8 cellular contexts compared by ENCODE assay signal in the genomic region with DNA sequence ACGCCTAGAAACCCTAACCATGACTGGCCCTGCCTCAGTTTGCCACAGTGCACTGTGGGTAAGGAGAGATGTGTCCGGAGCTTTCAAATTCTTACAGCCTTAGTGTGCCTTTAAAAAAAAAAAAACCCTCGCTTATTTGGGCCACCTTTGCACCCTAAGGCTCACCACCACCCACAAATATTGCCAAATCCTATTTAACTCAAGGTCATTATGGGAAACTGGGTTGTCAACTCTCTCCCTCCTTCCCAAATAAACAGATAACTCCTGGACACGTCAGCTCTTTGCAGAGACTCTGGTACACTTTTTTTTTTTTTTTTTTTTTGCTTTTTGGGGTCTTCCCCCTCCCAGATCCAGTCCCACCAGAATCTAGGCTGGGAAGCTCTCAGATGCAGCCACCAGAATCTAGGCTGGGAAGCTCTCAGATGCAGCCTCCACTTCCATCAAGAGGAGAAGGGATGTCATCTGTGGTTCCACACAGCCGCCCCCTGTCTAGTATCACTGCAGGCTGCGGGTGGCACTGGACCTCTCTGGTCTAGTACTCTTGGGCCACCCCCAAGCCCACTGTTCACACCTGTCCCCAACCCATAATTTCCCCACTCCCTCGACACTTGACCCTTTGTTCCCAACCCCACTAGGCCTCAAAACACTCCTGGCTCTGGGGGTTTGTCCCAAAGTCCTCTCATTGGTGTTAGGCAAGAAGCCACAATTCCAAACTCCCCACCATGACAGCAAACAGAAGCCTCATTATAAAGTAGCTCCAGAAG. TPM values are rescaled to one million over a fixed set of nuclear protein-coding genes. Genes with fewer than 3 reads are reported as not detected.
DNase-seq lines count a peak whose midpoint lies in the region; ATAC-seq and TF ChIP-seq lines count a peak whose summit lies in the region.

No MANE protein-coding gene starts in this region.

- no peaks in the 10 kb centered on the region for H3K9me2 ChIP-seq in Loucy (replicated peaks; ENCODE audit: low read depth, low read length)

- H4K20me1 ChIP-seq in Loucy (ENCODE audit: insufficient read depth, low read length, poor library complexity, severe bottlenecking): no peaks in the 10 kb centered on the region
- H4K20me1 ChIP-seq in osteoblast (ENCODE audit: insufficient read depth, low read length): no peaks in the 10 kb centered on the region

- H3K79me2 ChIP-seq in Loucy (ENCODE audit: insufficient read depth, low read length) (peaks cover 56% of the 10 kb centered on the region), osteoblast (ENCODE audit: insufficient read depth, low read length) (peaks cover 61% of the 10 kb centered on the region)

- no peaks in the 10 kb centered on the region for H3K27me3 Mint-ChIP-seq in effector memory CD8-positive, alpha-beta T cell

- H3K27me3 ChIP-seq in AG04450 (ENCODE audit: control insufficient read depth, insufficient read depth, low read length) (no peaks in the 10 kb centered on the region), Loucy (ENCODE audit: insufficient read depth, low read length, poor library complexity, severe bottlenecking) (no peaks in the 10 kb centered on the region), osteoblast (ENCODE audit: insufficient read depth, low read length) (no peaks in the 10 kb centered on the region)

- POLR2A ChIA-PET in AG04450 (lab: Yijun Ruan, JAX): interaction anchor here (2.7 to 4.9 kb wide), 2 partner anchors 18 to 137 kb away, joined by 8 to 34 read pairs; no protein-coding TSS in a partner anchor

- H3K36me3 ChIP-seq in Loucy (ENCODE audit: insufficient read depth, low read length): no peaks in the 10 kb centered on the region
- H3K36me3 ChIP-seq in osteoblast (ENCODE audit: insufficient read depth, low read length): peaks cover 23% of the 10 kb centered on the region

- peaks cover 47 to 69% of the 10 kb centered on the region in 2 donors for H3K4me1 Mint-ChIP-seq in effector memory CD8-positive, alpha-beta T cell (ENCODE audit: low read depth in 2 of 2)

- CTCF ChIA-PET in AG04450 (lab: Charles Lee): interaction anchor here (1.2 to 2.0 kb wide), 2 partner anchors 44 to 300 kb away, joined by 4 to 5 read pairs; no protein-coding TSS in a partner anchor

- DNase-seq in AG04450 (ENCODE audit: low read depth, low spot score) (no peak), osteoblast (ENCODE audit: insufficient read length, low spot score, missing footprints) (no peak), NCI-H1105 (lab: John Stamatoyannopoulos, UW) (no peak), GF-D8 (lab: John Stamatoyannopoulos, UW) (no peak), NCI-H2081 (lab: John Stamatoyannopoulos, UW) (no peak)
- no peak for DNase-seq in effector memory CD8-positive, alpha-beta T cell

- H3K4me1 ChIP-seq in Loucy (ENCODE audit: insufficient read depth, low read length, poor library complexity, severe bottlenecking) (peaks cover 46% of the 10 kb centered on the region), osteoblast (ENCODE audit: insufficient read depth, low read length) (peaks cover 52% of the 10 kb centered on the region)

- peak overlapping the region; percentile 90 for H3K4me2 ChIP-seq in Loucy (ENCODE audit: low read depth, low read length, poor library complexity, severe bottlenecking)
- H3K4me2 ChIP-seq in osteoblast (ENCODE audit: insufficient read depth, low read length): peak overlapping the region; percentile 88

- no peaks in the 10 kb centered on the region for H3F3A ChIP-seq in Loucy (ENCODE audit: low read depth)

- H3K27ac Mint-ChIP-seq in effector memory CD8-positive, alpha-beta T cell: peak overlapping the region; percentile 80 to 98

- no peak for ATAC-seq in effector memory CD8-positive, alpha-beta T cell (replicated peaks)
- no peak for ATAC-seq in HG02571 (IDR thresholded peaks at IDR 0.05; ENCODE audit: unreplicated experiment)

- peaks cover 34% of the 10 kb centered on the region for H3K36me3 Mint-ChIP-seq in effector memory CD8-positive, alpha-beta T cell (ENCODE audit: insufficient read depth)

- H3K9me3 Mint-ChIP-seq in effector memory CD8-positive, alpha-beta T cell: no peaks in the 10 kb centered on the region

- TF ChIP-seq CTCF in AG04450 (IDR thresholded peaks at IDR 0.05; ENCODE audit: low read depth, low read length) (no peak), Loucy (conservative IDR thresholded peaks at IDR 0.05; ENCODE audit: low read length) (0 out of 2 replicates have a peak, but pooled peaks have one; percentile 9), osteoblast (IDR thresholded peaks at IDR 0.05; ENCODE audit: extremely low read depth, low read depth, low read length) (no peak)

- peaks cover 4% of the 10 kb centered on the region; the same call in 1 of the 2 replicates for H3K9me3 ChIP-seq in AG04450 (ENCODE audit: control insufficient read depth, insufficient read depth, low read length)
- H3K9me3 ChIP-seq in Loucy (ENCODE audit: insufficient read depth, low read depth, low read length): no peaks in the 10 kb centered on the region
- H3K9me3 ChIP-seq in osteoblast (ENCODE audit: low read depth, low read length): no peaks in the 10 kb centered on the region

- peak overlapping the region; percentile 83 for H3K4me3 ChIP-seq in AG04450 (ENCODE audit: low read depth, low read length)
- peak overlapping the region; percentile 83 for H3K4me3 ChIP-seq in Loucy (ENCODE audit: low read length, poor library complexity, severe bottlenecking)
- H3K4me3 ChIP-seq in osteoblast (ENCODE audit: insufficient read depth, low read length): peak overlapping the region; percentile 92

- H3K4me3 Mint-ChIP-seq in effector memory CD8-positive, alpha-beta T cell: peak overlapping the region; percentile 95 to 98

- H3K27ac ChIP-seq in AG04450 (ENCODE audit: low read depth, low read length) (no peak overlapping the region), osteoblast (ENCODE audit: low read depth, low read length) (peak overlapping the region; percentile 96)

- H2AFZ ChIP-seq in Loucy (ENCODE audit: low read length) (no peak overlapping the region), osteoblast (ENCODE audit: low read length) (no peak overlapping the region)

- H3K9ac ChIP-seq in Loucy (ENCODE audit: low read depth, low read length, poor library complexity, severe bottlenecking): peak overlapping the region; percentile 98

RNA-seq across cellular contexts. Expression of a gene that starts 3.4 kb away (rescaled TPM):
- polyA plus RNA-seq in AG04450 (2011; rRNA removed): 42.3 and 50.5 TPM in 2 replicates
- 158 and 213 TPM in 2 replicates for polyA minus RNA-seq in AG04450 (2011; rRNA and poly(A)+ RNA removed)
- total RNA-seq in osteoblast: 161 and 172 TPM in 2 replicates

RNA-seq across cellular contexts. Expression of a gene that starts 29.3 kb away (rescaled TPM):
- not detected in 2 replicates for polyA plus RNA-seq in AG04450 (2011; rRNA removed)
- polyA minus RNA-seq in AG04450 (2011; rRNA and poly(A)+ RNA removed): not detected in 2 replicates
- not detected in 2 replicates for total RNA-seq in osteoblast
